8 cellular contexts compared by ENCODE assay signal in the genomic region with DNA sequence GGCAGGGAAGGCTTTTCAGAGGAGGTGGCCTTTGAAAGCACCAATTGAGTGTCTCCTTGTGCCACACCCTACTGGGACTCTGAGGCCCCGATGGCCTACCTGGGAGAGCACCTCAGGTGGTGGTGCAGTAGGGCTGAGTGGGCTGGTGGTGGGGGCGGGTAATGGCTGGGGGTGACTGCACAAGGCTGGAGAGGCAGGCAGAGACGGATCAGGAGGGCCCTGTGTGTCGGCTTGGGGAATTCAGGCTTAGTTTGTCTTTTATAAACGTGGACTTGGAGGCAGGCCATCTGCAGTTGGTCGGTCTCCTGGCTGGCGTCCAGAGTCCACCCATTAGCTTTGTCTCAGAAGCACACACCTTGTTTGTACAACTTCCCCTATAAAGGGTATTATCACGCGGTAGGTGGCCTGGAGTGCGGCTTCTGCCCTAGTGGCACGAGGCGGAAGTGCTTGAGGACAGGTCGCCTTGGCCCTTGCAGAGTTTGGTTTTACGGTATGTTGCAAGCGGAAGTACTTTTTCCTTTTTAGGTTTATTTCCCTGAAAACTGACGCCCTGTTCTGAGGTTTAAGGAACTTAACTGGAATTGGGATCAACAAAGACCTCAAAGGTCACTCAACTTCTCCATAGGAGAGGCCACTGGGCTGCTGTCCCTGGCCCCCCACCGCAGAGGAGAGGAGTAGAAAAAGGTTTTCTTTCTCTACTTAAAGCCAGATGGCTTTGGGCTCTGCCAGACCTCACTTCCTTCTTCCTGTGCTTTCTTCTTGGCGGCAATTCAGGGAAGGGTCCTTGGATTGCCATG. TPM values are rescaled to one million over a fixed set of nuclear protein-coding genes. Genes with fewer than 3 reads are reported as not detected.
DNase-seq lines count a peak whose midpoint lies in the region; ATAC-seq, FAIRE-seq and TF ChIP-seq lines count a peak whose summit lies in the region.

No MANE protein-coding gene starts in this region.

- peak overlapping the region; percentile 57 to 80 for H3K9ac ChIP-seq in kidney (ENCODE audit: low read length in 2 of 2)

- POLR2A ChIA-PET in BJ (lab: Charles Lee): no interaction called here

- in situ Hi-C loops in astrocyte of the spinal cord (cut with HindIII; ENCODE audit: low sequenced_read_pairs): no loop called here

- no peaks in the 10 kb centered on the region for H3K27me3 ChIP-seq in BJ (ENCODE audit: control insufficient read depth, insufficient read depth, low read length)

- H3K27ac ChIP-seq in kidney (ENCODE audit: low read depth in 2 of 2, low read length in 2 of 2): peak overlapping the region; percentile 85 to 89
- H3K27ac ChIP-seq in coronary artery: peak overlapping the region in 1 of 2 donors; percentile 87

- peaks cover 7% of the 10 kb centered on the region for H3K36me3 Mint-ChIP-seq in stimulated activated memory B cell treated with anti-CD40 and anti-IgM and Interleukin-4, amounts not matched to agents 10 μg/mL and 1 μg/mL and 100 μg/mL, for 72 hours

- intact Hi-C loops in kidney (cut with DNase I): no loop called here

- CTCF ChIA-PET in BJ (lab: Yijun Ruan, JAX): interaction anchor here (0.9 to 1.5 kb wide), 3 partner anchors 12 to 57 kb away, joined by 3 to 4 read pairs (median 4); no protein-coding TSS in a partner anchor

- H3K4me3 ChIP-seq in BJ (ENCODE audit: low read depth, low read length) (no peak overlapping the region), astrocyte of the spinal cord (ENCODE audit: low read depth, low read length) (no peak overlapping the region), kidney (ENCODE audit: low read length in 2 of 2) (no peak overlapping the region), coronary artery (no peak overlapping the region)

- H3K27ac Mint-ChIP-seq in stimulated activated memory B cell treated with anti-CD40 and anti-IgM and Interleukin-4, amounts not matched to agents 10 μg/mL and 1 μg/mL and 100 μg/mL, for 72 hours: peak overlapping the region; percentile 82

- no peaks in the 10 kb centered on the region for H3K27me3 Mint-ChIP-seq in stimulated activated memory B cell treated with anti-CD40 and anti-IgM and Interleukin-4, amounts not matched to agents 10 μg/mL and 1 μg/mL and 100 μg/mL, for 72 hours

- H3K4me1 ChIP-seq in kidney (ENCODE audit: control insufficient read depth in 1 of 2, insufficient read depth in 1 of 2, low read depth in 1 of 2, low read length in 2 of 2): peaks cover 37 to 38% of the 10 kb centered on the region in 2 donors

- H3K9me3 Mint-ChIP-seq in stimulated activated memory B cell treated with anti-CD40 and anti-IgM and Interleukin-4, amounts not matched to agents 10 μg/mL and 1 μg/mL and 100 μg/mL, for 72 hours: no peaks in the 10 kb centered on the region

- FAIRE-seq in kidney (lab: Jason Lieb, UNC): no peak

- peaks cover 59% of the 10 kb centered on the region for H3K4me1 Mint-ChIP-seq in stimulated activated memory B cell treated with anti-CD40 and anti-IgM and Interleukin-4, amounts not matched to agents 10 μg/mL and 1 μg/mL and 100 μg/mL, for 72 hours

- no peaks in the 10 kb centered on the region for H3K36me3 ChIP-seq in BJ (ENCODE audit: control insufficient read depth, insufficient read depth, low read length)
- no peaks in the 10 kb centered on the region for H3K36me3 ChIP-seq in kidney (ENCODE audit: control insufficient read depth in 1 of 2, insufficient read depth in 2 of 2, low read length in 2 of 2)

- peak; percentile 65 for ATAC-seq in GM19035 (IDR thresholded peaks at IDR 0.05; ENCODE audit: unreplicated experiment)
- ATAC-seq in stimulated activated memory B cell treated with anti-CD40 and anti-IgM and Interleukin-4, amounts not matched to agents 10 μg/mL and 1 μg/mL and 100 μg/mL, for 72 hours: peak; percentile 86

- H3K4me3 Mint-ChIP-seq in stimulated activated memory B cell treated with anti-CD40 and anti-IgM and Interleukin-4, amounts not matched to agents 10 μg/mL and 1 μg/mL and 100 μg/mL, for 72 hours: peak overlapping the region; percentile 49

- peak; percentile 41 for TF ChIP-seq CTCF in BJ (IDR thresholded peaks at IDR 0.05; ENCODE audit: insufficient read depth, low read depth, low read length)
- peak; percentile 60 for TF ChIP-seq CTCF in astrocyte of the spinal cord (IDR thresholded peaks at IDR 0.05; ENCODE audit: low read depth, low read length)
- peak; percentile 41 for TF ChIP-seq CTCF in kidney (IDR thresholded peaks at IDR 0.05; ENCODE audit: borderline replicate concordance, extremely low read depth, insufficient read depth)
- no peak for TF ChIP-seq CTCF in coronary artery (IDR thresholded peaks at IDR 0.05)

- no peaks in the 10 kb centered on the region for H3K9me3 ChIP-seq in kidney (ENCODE audit: control insufficient read depth in 1 of 2, low read length in 2 of 2)

- DNase-seq in BJ (ENCODE audit: low read depth) (no peak), HT-29 (ENCODE audit: low spot score) (peak; percentile 95), OCI-M1 (lab: John Stamatoyannopoulos, UW) (peak; percentile 29), astrocyte of the spinal cord (ENCODE audit: low read depth, low spot score) (peak; percentile 49), kidney (peak; percentile 94), coronary artery (ENCODE audit: low spot score) (no peak)

RNA-seq across cellular contexts. Expression of a gene that starts 8.0 kb away (rescaled TPM):
- polyA plus RNA-seq in BJ (2011; rRNA removed) (29.7 and 35.8 TPM in 2 replicates), kidney (ENCODE audit: insufficient read depth, low read depth, low replicate concordance) (44.9 TPM)
- polyA minus RNA-seq in BJ (2011; rRNA and poly(A)+ RNA removed): 18.7 and 22.2 TPM in 2 replicates
- 54.5 and 58.5 TPM in 2 replicates for total RNA-seq in HT-29 (2014; rRNA removed; shearing (Covaris generic))
- total RNA-seq in kidney: 77.7 TPM

Comparison
In these comparisons a context has a peak if more than half of its experiments do, and no peak if none do; other contexts are left out.
1. DNase-seq: peak in HT-29 (single experiment), OCI-M1 (single experiment), astrocyte of the spinal cord (single experiment) and kidney (single experiment); none in BJ (single experiment) and coronary artery (single experiment).